12 cellular contexts compared by ENCODE assay signal in the genomic region with DNA sequence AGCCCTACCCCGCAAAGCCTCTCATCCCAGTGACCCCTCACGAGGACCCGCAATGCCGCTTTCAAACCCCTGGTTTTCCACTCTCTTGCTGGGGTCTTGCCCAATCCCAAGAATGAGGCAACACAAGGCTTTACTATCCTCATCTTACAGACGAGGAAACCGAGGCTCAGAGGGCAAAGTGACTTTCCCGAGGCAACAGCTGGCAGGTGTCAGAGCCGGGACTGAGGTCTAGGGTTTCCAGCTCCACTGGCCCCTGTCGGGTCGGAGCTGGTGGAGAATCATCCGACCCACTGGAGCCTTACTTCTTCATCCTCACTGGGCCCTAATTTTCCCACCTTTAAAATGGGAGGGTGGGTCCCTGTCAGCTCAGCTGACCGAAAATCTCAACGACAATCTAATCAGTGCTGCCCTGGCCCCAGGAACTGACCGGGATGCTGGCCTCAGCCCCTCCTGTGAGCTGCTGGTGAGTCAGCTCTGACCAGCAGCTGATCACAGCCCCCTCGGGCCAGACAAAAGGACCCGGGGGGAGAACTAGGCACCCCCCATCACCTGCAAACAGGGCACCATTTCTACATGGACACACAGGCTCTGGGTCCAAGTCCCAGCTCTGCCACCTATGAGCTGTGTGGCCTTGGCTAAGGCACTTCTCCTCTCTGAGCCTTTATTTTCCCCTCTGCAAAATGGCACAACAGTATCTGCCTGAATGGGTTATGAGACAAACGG.
A peak's percentile ranks its signal among the peaks of the same experiment; 100 is the strongest.
DNase-seq lines count a peak whose midpoint lies in the region; ATAC-seq and TF ChIP-seq lines count a peak whose summit lies in the region.
"Had no signal": no experiment of that assay in that cellular context is flagged by ENCODE, and none has a peak within 500 bp of the region (broad histone marks: within the 10 kb centered on the region; RNA-seq: fewer than 3 reads in every experiment).

No MANE protein-coding gene starts in this region.

- no peak for TF ChIP-seq CTCF in C4-2B (conservative IDR thresholded peaks at IDR 0.05)
- no peak for TF ChIP-seq CTCF in fibroblast of lung (conservative IDR thresholded peaks at IDR 0.05 in 1 of 2, IDR thresholded peaks at IDR 0.05 in 1 of 2; ENCODE audit: low read depth in 1 of 2, low read length in 2 of 2)
- no peak for TF ChIP-seq CTCF in gastrocnemius medialis (IDR thresholded peaks at IDR 0.05 in 4 of 5, conservative IDR thresholded peaks at IDR 0.05 in 1 of 5)
- no peak for TF ChIP-seq CTCF in glutamatergic neuron (IDR thresholded peaks at IDR 0.05; ENCODE audit: partially characterized antibody, unreplicated experiment)

- H3K9ac ChIP-seq in fibroblast of lung (ENCODE audit: insufficient read depth, low read length): peak overlapping the region; percentile 10

- H3K4me2 ChIP-seq in fibroblast of lung (ENCODE audit: extremely low read depth, insufficient read depth, low read length): peak overlapping the region; percentile 85

- TF ChIP-seq POLR2A in gastrocnemius medialis (IDR thresholded peaks at IDR 0.05): no peak

- in situ Hi-C loops in gastrocnemius medialis (cut with MboI; ENCODE audit: low sequenced_read_pairs in 4 of 4): no loop called here

- DNase-seq in SJSA1 (ENCODE audit: low read depth in 1 of 2, low spot score in 2 of 2) (no peak), fibroblast of lung (ENCODE audit: low read depth in 2 of 2) (peak; percentile 46 to 60), gastrocnemius medialis (no peak), glutamatergic neuron (no peak), NCI-H146 treated with DMSO at 0.1 percent for 48 hours (lab: John Stamatoyannopoulos, UW; ENCODE audit: unreplicated experiment) (no peak)
- DNase-seq: activated T-cell treated with anti-CD3 and anti-CD28 coated beads, Interleukin-2, amount 50 U/mL, for 4 hours; NCI-H2171; posterior cingulate gyrus; RPMI8226 had no signal

- ATAC-seq in gastrocnemius medialis (no peak), HG02870 (IDR thresholded peaks at IDR 0.05; ENCODE audit: unreplicated experiment) (no peak), HG03354 (IDR thresholded peaks at IDR 0.05; ENCODE audit: poor library complexity, severe bottlenecking, unreplicated experiment) (no peak)
- ATAC-seq: activated T-cell treated with anti-CD3 and anti-CD28 coated beads, Interleukin-2, amount 50 U/mL, for 4 hours had no signal

- H3K4me3 Mint-ChIP-seq in glutamatergic neuron (ENCODE audit: unreplicated experiment): no peak overlapping the region
- H3K4me3 Mint-ChIP-seq: activated T-cell treated with anti-CD3 and anti-CD28 coated beads, Interleukin-2, amount 50 U/mL, for 4 hours had no signal

- H3K9me3 Mint-ChIP-seq in glutamatergic neuron (ENCODE audit: unreplicated experiment): peaks cover 9% of the 10 kb centered on the region
- H3K9me3 Mint-ChIP-seq: activated T-cell treated with anti-CD3 and anti-CD28 coated beads, Interleukin-2, amount 50 U/mL, for 4 hours had no signal

- peak overlapping the region; percentile 76 for H3K27ac ChIP-seq in C4-2B
- H3K27ac ChIP-seq in SJSA1: peak overlapping the region; percentile 68
- H3K27ac ChIP-seq in fibroblast of lung (ENCODE audit: insufficient read depth, low read length): peak overlapping the region; percentile 92
- peak overlapping the region; percentile 23 to 38 (median 26) for H3K27ac ChIP-seq in gastrocnemius medialis

- H3K9me3 ChIP-seq in SJSA1 (replicated peaks): no peaks in the 10 kb centered on the region
- H3K9me3 ChIP-seq in fibroblast of lung (ENCODE audit: control insufficient read depth, insufficient read depth, low read depth, low read length): no peaks in the 10 kb centered on the region
- H3K9me3 ChIP-seq in gastrocnemius medialis: no peaks in the 10 kb centered on the region

- peaks cover 3% of the 10 kb centered on the region for H3K27me3 Mint-ChIP-seq in glutamatergic neuron (ENCODE audit: unreplicated experiment)

- H3K27ac Mint-ChIP-seq in glutamatergic neuron (ENCODE audit: unreplicated experiment): no peak overlapping the region

- H3K4me1 Mint-ChIP-seq in glutamatergic neuron (ENCODE audit: low read depth, unreplicated experiment): peaks cover 15% of the 10 kb centered on the region

- H3K4me1 ChIP-seq in SJSA1 (replicated peaks) (peaks cover 94% of the 10 kb centered on the region), fibroblast of lung (ENCODE audit: control insufficient read depth, extremely low read depth, insufficient read depth, low read length) (peaks cover 81% of the 10 kb centered on the region), gastrocnemius medialis (peaks cover 17 to 23% of the 10 kb centered on the region in 2 donors)

- peaks cover 94% of the 10 kb centered on the region for H3K79me2 ChIP-seq in fibroblast of lung (ENCODE audit: control insufficient read depth, insufficient read depth, low read length)

- peaks cover 3% of the 10 kb centered on the region for H4K20me1 ChIP-seq in fibroblast of lung (ENCODE audit: control insufficient read depth, extremely low read depth, insufficient read depth, low read length)

- H3K36me3 ChIP-seq in SJSA1: peaks cover 71% of the 10 kb centered on the region
- H3K36me3 ChIP-seq in fibroblast of lung (ENCODE audit: control insufficient read depth, insufficient read depth, low read length): peaks cover 11% of the 10 kb centered on the region
- H3K36me3 ChIP-seq in gastrocnemius medialis: no peaks in the 10 kb centered on the region

- no peak overlapping the region for H2AFZ ChIP-seq in fibroblast of lung (ENCODE audit: low read length)

- H3K27me3 ChIP-seq in SJSA1 (replicated peaks) (no peaks in the 10 kb centered on the region), fibroblast of lung (ENCODE audit: control insufficient read depth, insufficient read depth, low read length) (no peaks in the 10 kb centered on the region), gastrocnemius medialis (no peaks in the 10 kb centered on the region)

- H3K4me3 ChIP-seq in SJSA1 (no peak overlapping the region), fibroblast of lung (replicated peaks in 1 of 4; ENCODE audit: control extremely low read depth in 1 of 4, insufficient read depth in 1 of 4, low read depth in 3 of 4, low read length in 4 of 4) (peak overlapping the region in 1 of 4 experiments; percentile 9), gastrocnemius medialis (no peak overlapping the region)

- no peaks in the 10 kb centered on the region for H3K36me3 Mint-ChIP-seq in glutamatergic neuron (ENCODE audit: unreplicated experiment)

- intact Hi-C loops in gastrocnemius medialis (cut with DNase I; ENCODE audit: low total_unique reads): no loop called here

Comparison
In these comparisons a context has a peak if more than half of its experiments do, and no peak if none do; other contexts are left out.
1. H3K27ac ChIP-seq: peak in every context shown above with its lines; median percentile 92 in fibroblast of lung; 76 in C4-2B; 68 in SJSA1; 26 in gastrocnemius medialis.
2. DNase-seq: peak in fibroblast of lung (2 of 2); none in SJSA1 (0 of 2), gastrocnemius medialis (0 of 2), glutamatergic neuron (single experiment) and NCI-H146 treated with DMSO at 0.1 percent for 48 hours (single experiment).